ENCODE assay signal across 9 cellular contexts in genomic region chr2:142874293-142874814, GRCh38. TPM values are rescaled to one million over a fixed set of nuclear protein-coding genes. Genes with fewer than 3 reads are reported as not detected.
A peak's percentile ranks its signal among the peaks of the same experiment; 100 is the strongest.
DNase-seq lines count a peak whose midpoint lies in the region; ATAC-seq, FAIRE-seq and TF ChIP-seq lines count a peak whose summit lies in the region.
"Had no signal": no experiment of that assay in that cellular context is flagged by ENCODE, and none has a peak within 500 bp of the region (broad histone marks: within the 10 kb centered on the region; RNA-seq: fewer than 3 reads in every experiment).

No MANE protein-coding gene starts in this region.

- no peaks in the 10 kb centered on the region for H4K20me1 ChIP-seq in HepG2 (ENCODE audit: insufficient read depth, low read length)

- H3K4me1 ChIP-seq in HepG2 (ENCODE audit: insufficient read depth, low read length) = peaks cover 71% of the 10 kb centered on the region
- H3K4me1 ChIP-seq in aorta (ENCODE audit: control insufficient read depth in 1 of 2, insufficient read depth in 2 of 2, low read length in 2 of 2) = no peaks in the 10 kb centered on the region

- TF ChIP-seq EP300 in HepG2 (IDR thresholded peaks at IDR 0.05; ENCODE audit: low read depth in 2 of 2, low read length in 2 of 2) (peak in 1 of 2 experiments; percentile 94; a peak in 2 of 4 replicates), HepG2 (CRISPR knock-in tag; IDR thresholded peaks at IDR 0.05; ENCODE audit: borderline replicate concordance) (peak; percentile 66; the same call in 1 of the 2 replicates)

- H3K9me3 ChIP-seq in HepG2 (ENCODE audit: low read length) = no peaks in the 10 kb centered on the region
- no peaks in the 10 kb centered on the region for H3K9me3 ChIP-seq in aorta (ENCODE audit: control insufficient read depth, low read length)

- H3K4me1 Mint-ChIP-seq in stimulated activated naive CD8-positive, alpha-beta T cell treated with anti-CD3 and anti-CD28 coated beads, Interleukin-15, amount 100 ng/mL, for 72 hours = no peaks in the 10 kb centered on the region
- peaks cover 0 to 24% (median 0%) of the 10 kb centered on the region in 4 donors for H3K4me1 Mint-ChIP-seq in naive thymus-derived CD8-positive, alpha-beta T cell

- peaks cover 12% of the 10 kb centered on the region for H3K79me2 ChIP-seq in HepG2 (ENCODE audit: insufficient read depth, low read length)

- POLR2A ChIA-PET in HepG2 (lab: Yijun Ruan, JAX) = interaction anchor here (0.9 to 2.1 kb wide), 6 partner anchors 11 to 105 kb away, joined by 3 to 21 read pairs (median 7); no protein-coding TSS in a partner anchor
- POLR2A ChIA-PET in naive thymus-derived CD8-positive, alpha-beta T cell (lab: Charles Lee) = no interaction called here

- no peaks in the 10 kb centered on the region for H3K36me3 Mint-ChIP-seq in naive thymus-derived CD8-positive, alpha-beta T cell

- TF ChIP-seq POLR2A in HepG2 (IDR thresholded peaks at IDR 0.05; ENCODE audit: insufficient read depth in 1 of 2, low read depth in 2 of 2, low read length in 2 of 2) = no peak

- no peak for TF ChIP-seq CTCF in HepG2 (CRISPR knock-in tag; IDR thresholded peaks at IDR 0.05)

- peak; percentile 32 for ATAC-seq in stimulated activated naive CD8-positive, alpha-beta T cell treated with anti-CD3 and anti-CD28 coated beads, Interleukin-15, Interleukin-2, amounts not matched to agents 100 U/mL and 50 U/mL, for 24 hours
- no peak for ATAC-seq in stimulated activated naive CD8-positive, alpha-beta T cell treated with anti-CD3 and anti-CD28 coated beads, Interleukin-15, amount 100 ng/mL, for 72 hours
- ATAC-seq in HepG2 (peak; percentile 53), aorta (ENCODE audit: low FRiP score) (peak; percentile 71), HG02970 (IDR thresholded peaks at IDR 0.05; ENCODE audit: low FRiP score, unreplicated experiment) (no peak)
- ATAC-seq in naive thymus-derived CD8-positive, alpha-beta T cell = no peak
- ATAC-seq: activated CD8-positive, alpha-beta T cell treated with anti-CD3 and anti-CD28 coated beads for 36 hours had no signal

- no peaks in the 10 kb centered on the region for H3K9me3 Mint-ChIP-seq in stimulated activated naive CD8-positive, alpha-beta T cell treated with anti-CD3 and anti-CD28 coated beads, Interleukin-15, amount 100 ng/mL, for 72 hours
- H3K9me3 Mint-ChIP-seq in naive thymus-derived CD8-positive, alpha-beta T cell = no peaks in the 10 kb centered on the region
- H3K9me3 Mint-ChIP-seq: activated CD8-positive, alpha-beta T cell treated with anti-CD3 and anti-CD28 coated beads for 36 hours had no signal

- WGBS in HepG2 (ENCODE audit: low lambda C conversion rate) = 4% methylated on average over 2 of the region's 2 CpGs
- 32 to 36% methylated on average over 2 of the region's 2 CpGs for WGBS in aorta, 2 donors

- no peak overlapping the region for H2AFZ ChIP-seq in HepG2 (ENCODE audit: low read length)

- no peaks in the 10 kb centered on the region for H3K27me3 Mint-ChIP-seq in stimulated activated naive CD8-positive, alpha-beta T cell treated with anti-CD3 and anti-CD28 coated beads, Interleukin-15, amount 100 ng/mL, for 72 hours
- peaks cover 0 to 7% (median 0%) of the 10 kb centered on the region in 5 donors for H3K27me3 Mint-ChIP-seq in naive thymus-derived CD8-positive, alpha-beta T cell
- H3K27me3 Mint-ChIP-seq: activated CD8-positive, alpha-beta T cell treated with anti-CD3 and anti-CD28 coated beads for 36 hours had no signal

- peak; percentile 61 for FAIRE-seq in HepG2 (lab: Jason Lieb, UNC)

- H3K27ac ChIP-seq in HepG2 (ENCODE audit: extremely low read length, insufficient read depth, low read length) (peak overlapping the region; percentile 57), aorta (ENCODE audit: low read depth in 1 of 2, low read length in 2 of 2) (no peak overlapping the region)

- no peak for DNase-seq in stimulated activated naive CD8-positive, alpha-beta T cell treated with anti-CD3 and anti-CD28 coated beads, Interleukin-15, Interleukin-2, amounts not matched to agents 100 U/mL and 50 U/mL, for 24 hours
- DNase-seq in stimulated activated naive CD8-positive, alpha-beta T cell treated with anti-CD3 and anti-CD28 coated beads, Interleukin-15, amount 100 ng/mL, for 72 hours = no peak
- DNase-seq in amniotic stem cell (lab: John Stamatoyannopoulos, UW) (peak; percentile 33), HepG2 (ENCODE audit: low spot score) (peak; percentile 88), aorta (peak in 1 of 2 donors; percentile 63)
- no peak for DNase-seq in stimulated activated CD4-positive, alpha-beta T cell treated with anti-CD3 and anti-CD28 coated beads, Interleukin-2, amount 100 ng/mL, for 48 hours
- no peak for DNase-seq in naive thymus-derived CD8-positive, alpha-beta T cell
- DNase-seq: activated CD8-positive, alpha-beta T cell treated with anti-CD3 and anti-CD28 coated beads for 36 hours had no signal

- peak overlapping the region; percentile 30 for H3K9ac ChIP-seq in HepG2 (ENCODE audit: insufficient read depth, low read depth, low read length)

- TF ChIP-seq RAD21 in HepG2 (CRISPR knock-in tag; IDR thresholded peaks at IDR 0.05) = no peak

- H3K4me2 ChIP-seq in HepG2 (ENCODE audit: low read depth, low read length) = peak overlapping the region; percentile 10

- H3K4me3 Mint-ChIP-seq in stimulated activated naive CD8-positive, alpha-beta T cell treated with anti-CD3 and anti-CD28 coated beads, Interleukin-15, amount 100 ng/mL, for 72 hours = no peak overlapping the region
- peak overlapping the region in 1 of 10 donors; percentile 37 for H3K4me3 Mint-ChIP-seq in naive thymus-derived CD8-positive, alpha-beta T cell
- H3K4me3 Mint-ChIP-seq: activated CD8-positive, alpha-beta T cell treated with anti-CD3 and anti-CD28 coated beads for 36 hours had no signal

- BruUV-seq in HepG2 (replicated peaks; lab: Mats Ljungman, UMichigan) = no TSS peak

- H3K4me3 ChIP-seq in HepG2 (replicated peaks in 1 of 3; ENCODE audit: insufficient read depth in 1 of 3, low read depth in 2 of 3, low read length in 3 of 3) (no peak overlapping the region), aorta (ENCODE audit: low read length in 2 of 2) (no peak overlapping the region)

- in situ Hi-C loops in HepG2 (cut with HindIII; ENCODE audit: extremely low pct_ligation_motif_present, low pct_unique_long_range_greater_than_20kb) = no loop called here

- H3K36me3 ChIP-seq in HepG2 (replicated peaks in 1 of 2; ENCODE audit: control insufficient read depth in 1 of 2, insufficient read depth in 2 of 2, low read length in 2 of 2) = no peaks in the 10 kb centered on the region; a peak in 1 of 5 replicates
- no peaks in the 10 kb centered on the region for H3K36me3 ChIP-seq in aorta (ENCODE audit: control insufficient read depth in 1 of 2, insufficient read depth in 2 of 2, low read length in 1 of 2)

- H3K27ac Mint-ChIP-seq in stimulated activated naive CD8-positive, alpha-beta T cell treated with anti-CD3 and anti-CD28 coated beads, Interleukin-15, amount 100 ng/mL, for 72 hours = no peak overlapping the region
- H3K27ac Mint-ChIP-seq in naive thymus-derived CD8-positive, alpha-beta T cell = peak overlapping the region in 1 of 10 donors; percentile 38
- H3K27ac Mint-ChIP-seq: activated CD8-positive, alpha-beta T cell treated with anti-CD3 and anti-CD28 coated beads for 36 hours had no signal

- CTCF ChIA-PET in HepG2 (lab: Yijun Ruan, JAX; ENCODE audit: low intra/inter-chr PET ratio, low total read pairs) = no interaction called here

- H3K27me3 ChIP-seq in HepG2 (ENCODE audit: control insufficient read depth in 1 of 2, insufficient read depth in 2 of 2, low read length in 2 of 2) = no peaks in the 10 kb centered on the region
- no peaks in the 10 kb centered on the region for H3K27me3 ChIP-seq in aorta (ENCODE audit: control insufficient read depth in 1 of 2, insufficient read depth in 2 of 2, low read length in 1 of 2)

- intact Hi-C loops in HepG2 (cut with micrococcal nuclease; ENCODE audit: unreplicated experiment) = loop anchor here (1.0 to 2.0 kb wide), 2 partner anchors 11 to 60 kb away; no protein-coding TSS in a partner anchor
- intact Hi-C loops in aorta (cut with DNase I) = no loop called here

TF ChIP-seq in HepG2, 621 proteins besides CTCF, POLR2A, EP300 and RAD21 (continues in another document):
- TF ChIP-seq ZBTB1 (CRISPR knock-in tag; IDR thresholded peaks at IDR 0.05; ENCODE audit: borderline replicate concordance) = no peak

RNA-seq across cellular contexts. Expression of gene KYNU, which starts 3.1 kb away (rescaled TPM):
- total RNA-seq in HepG2 (2016; rRNA removed; fragmentation: Illumina TruSeq; extraction: Trizol) = 68.6 and 98.2 TPM in 2 replicates
- 11.5 and 14.9 TPM in 2 replicates for total RNA-seq in HepG2 (2016; cell fraction: cytosol; rRNA removed; fragmentation: Illumina TruSeq; extraction: Trizol; ENCODE audit: low read depth)
- total RNA-seq in HepG2 (2016; cell fraction: insoluble cytoplasmic fraction; rRNA removed; fragmentation: Illumina TruSeq; extraction: Trizol) = 70.0 and 103 TPM in 2 replicates
- total RNA-seq in HepG2 (2016; cell fraction: membrane; rRNA removed; fragmentation: Illumina TruSeq; extraction: Trizol) = 26.4 and 34.0 TPM in 2 replicates
- total RNA-seq in HepG2 (2016; cell fraction: nucleus; rRNA removed; fragmentation: Illumina TruSeq; extraction: Trizol) = 60.4 and 62.1 TPM in 2 replicates
- 13.7 and 21.9 TPM in 2 replicates for polyA plus RNA-seq in HepG2 (2011; rRNA removed)
- polyA plus RNA-seq in HepG2 (2011; cell fraction: cytosol; rRNA removed) = 11.5 and 15.4 TPM in 2 replicates
- 4.5 and 5.2 TPM in 2 replicates for polyA plus RNA-seq in HepG2 (2011; cell fraction: nucleus; rRNA removed)
- polyA plus RNA-seq in HepG2 (2012) = 31.0 and 46.5 TPM in 2 replicates
- polyA plus RNA-seq in HepG2 (2016; cell fraction: cytosol; fragmentation: Illumina TruSeq; extraction: Trizol; ENCODE audit: low read depth) = 10.7 and 10.8 TPM in 2 replicates
- polyA plus RNA-seq in HepG2 (2016; cell fraction: insoluble cytoplasmic fraction; fragmentation: Illumina TruSeq; extraction: Trizol; ENCODE audit: low read depth) = 71.6 and 79.6 TPM in 2 replicates
- 15.4 and 19.8 TPM in 2 replicates for polyA plus RNA-seq in HepG2 (2016; cell fraction: membrane; fragmentation: Illumina TruSeq; extraction: Trizol; ENCODE audit: low read depth)
- 27.3 and 28.7 TPM in 2 replicates for polyA plus RNA-seq in HepG2 (2016; cell fraction: nucleus; fragmentation: Illumina TruSeq; extraction: Trizol; ENCODE audit: insufficient read depth, low read depth)
- polyA minus RNA-seq in HepG2 (2011; rRNA and poly(A)+ RNA removed; ENCODE audit: low replicate concordance) = 7.0 and 141 TPM in 2 replicates
- 13.4 and 17.7 TPM in 2 replicates for polyA minus RNA-seq in HepG2 (2011; cell fraction: cytosol; rRNA and poly(A)+ RNA removed)
- 98.0 and 107 TPM in 2 replicates for polyA minus RNA-seq in HepG2 (2011; cell fraction: nucleus; rRNA and poly(A)+ RNA removed)
- 10 to 100 TPM in 1 of 2 donors, 1 to 10 TPM in 1; 6.8 to 13.5 TPM for total RNA-seq in aorta
- polyA plus RNA-seq in aorta = 1 to 10 TPM; 1.2 to 3.8 TPM
- total RNA-seq in naive thymus-derived CD8-positive, alpha-beta T cell = 1 to 10 TPM in 1 of 2 experiments, under 1 TPM in 1; 0.65 to 1.2 TPM
- under 1 TPM in 1 of 3 donors, not detected in 2; 0.18 TPM for polyA plus RNA-seq in naive thymus-derived CD8-positive, alpha-beta T cell
- total RNA-seq: activated CD8-positive, alpha-beta T cell treated with anti-CD3 and anti-CD28 coated beads for 36 hours had no signal

Comparison
In these comparisons a context has a peak if more than half of its experiments do, and no peak if none do; other contexts are left out.
1. ATAC-seq: peak in stimulated activated naive CD8-positive, alpha-beta T cell treated with anti-CD3 and anti-CD28 coated beads, Interleukin-15, Interleukin-2, amounts not matched to agents 100 U/mL and 50 U/mL, for 24 hours (single experiment), HepG2 (single experiment) and aorta (single experiment); none in stimulated activated naive CD8-positive, alpha-beta T cell treated with anti-CD3 and anti-CD28 coated beads, Interleukin-15, amount 100 ng/mL, for 72 hours (single experiment), HG02970 (single experiment) and naive thymus-derived CD8-positive, alpha-beta T cell (0 of 2).
2. DNase-seq: peak in amniotic stem cell (single experiment) and HepG2 (single experiment); none in stimulated activated naive CD8-positive, alpha-beta T cell treated with anti-CD3 and anti-CD28 coated beads, Interleukin-15, Interleukin-2, amounts not matched to agents 100 U/mL and 50 U/mL, for 24 hours (single experiment), stimulated activated naive CD8-positive, alpha-beta T cell treated with anti-CD3 and anti-CD28 coated beads, Interleukin-15, amount 100 ng/mL, for 72 hours (0 of 2), stimulated activated CD4-positive, alpha-beta T cell treated with anti-CD3 and anti-CD28 coated beads, Interleukin-2, amount 100 ng/mL, for 48 hours (0 of 2) and naive thymus-derived CD8-positive, alpha-beta T cell (0 of 10).